Comparison of ENCODE assay signal across 1 cellular context in the genomic region with DNA sequence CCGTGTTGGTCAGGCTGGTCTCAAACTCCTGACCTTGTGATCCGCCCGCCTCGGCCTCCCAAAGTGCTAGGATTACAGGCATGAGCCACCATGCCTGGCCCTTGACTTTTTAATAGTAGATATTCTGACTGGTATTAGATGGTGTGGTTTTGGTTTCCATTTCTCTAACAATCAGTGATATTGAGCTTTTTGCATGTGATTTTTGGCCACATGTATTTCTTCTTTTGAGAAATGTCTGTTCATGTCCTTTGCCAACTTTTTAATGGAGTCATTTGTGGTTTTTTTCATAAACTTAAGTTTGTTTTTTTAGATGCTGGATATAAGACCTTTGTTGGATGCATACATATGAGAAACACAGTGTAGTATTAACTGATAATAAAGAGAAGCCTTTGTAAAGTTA.
TF ChIP-seq lines count a peak whose summit lies in the region.

No MANE protein-coding gene starts in this region.

TF ChIP-seq in GM12878, 131 proteins besides CTCF, POLR2A, EP300 and RAD21 (continued from another document):
- TF ChIP-seq, protein P1, sequence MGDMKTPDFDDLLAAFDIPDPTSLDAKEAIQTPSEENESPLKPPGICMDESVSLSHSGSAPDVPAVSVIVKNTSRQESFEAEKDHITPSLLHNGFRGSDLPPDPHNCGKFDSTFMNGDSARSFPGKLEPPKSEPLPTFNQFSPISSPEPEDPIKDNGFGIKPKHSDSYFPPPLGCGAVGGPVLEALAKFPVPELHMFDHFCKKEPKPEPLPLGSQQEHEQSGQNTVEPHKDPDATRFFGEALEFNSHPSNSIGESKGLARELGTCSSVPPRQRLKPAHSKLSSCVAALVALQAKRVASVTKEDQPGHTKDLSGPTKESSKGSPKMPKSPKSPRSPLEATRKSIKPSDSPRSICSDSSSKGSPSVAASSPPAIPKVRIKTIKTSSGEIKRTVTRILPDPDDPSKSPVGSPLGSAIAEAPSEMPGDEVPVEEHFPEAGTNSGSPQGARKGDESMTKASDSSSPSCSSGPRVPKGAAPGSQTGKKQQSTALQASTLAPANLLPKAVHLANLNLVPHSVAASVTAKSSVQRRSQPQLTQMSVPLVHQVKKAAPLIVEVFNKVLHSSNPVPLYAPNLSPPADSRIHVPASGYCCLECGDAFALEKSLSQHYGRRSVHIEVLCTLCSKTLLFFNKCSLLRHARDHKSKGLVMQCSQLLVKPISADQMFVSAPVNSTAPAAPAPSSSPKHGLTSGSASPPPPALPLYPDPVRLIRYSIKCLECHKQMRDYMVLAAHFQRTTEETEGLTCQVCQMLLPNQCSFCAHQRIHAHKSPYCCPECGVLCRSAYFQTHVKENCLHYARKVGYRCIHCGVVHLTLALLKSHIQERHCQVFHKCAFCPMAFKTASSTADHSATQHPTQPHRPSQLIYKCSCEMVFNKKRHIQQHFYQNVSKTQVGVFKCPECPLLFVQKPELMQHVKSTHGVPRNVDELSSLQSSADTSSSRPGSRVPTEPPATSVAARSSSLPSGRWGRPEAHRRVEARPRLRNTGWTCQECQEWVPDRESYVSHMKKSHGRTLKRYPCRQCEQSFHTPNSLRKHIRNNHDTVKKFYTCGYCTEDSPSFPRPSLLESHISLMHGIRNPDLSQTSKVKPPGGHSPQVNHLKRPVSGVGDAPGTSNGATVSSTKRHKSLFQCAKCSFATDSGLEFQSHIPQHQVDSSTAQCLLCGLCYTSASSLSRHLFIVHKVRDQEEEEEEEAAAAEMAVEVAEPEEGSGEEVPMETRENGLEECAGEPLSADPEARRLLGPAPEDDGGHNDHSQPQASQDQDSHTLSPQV (IDR thresholded peaks at IDR 0.05) = no peak
- TF ChIP-seq, protein P2, sequence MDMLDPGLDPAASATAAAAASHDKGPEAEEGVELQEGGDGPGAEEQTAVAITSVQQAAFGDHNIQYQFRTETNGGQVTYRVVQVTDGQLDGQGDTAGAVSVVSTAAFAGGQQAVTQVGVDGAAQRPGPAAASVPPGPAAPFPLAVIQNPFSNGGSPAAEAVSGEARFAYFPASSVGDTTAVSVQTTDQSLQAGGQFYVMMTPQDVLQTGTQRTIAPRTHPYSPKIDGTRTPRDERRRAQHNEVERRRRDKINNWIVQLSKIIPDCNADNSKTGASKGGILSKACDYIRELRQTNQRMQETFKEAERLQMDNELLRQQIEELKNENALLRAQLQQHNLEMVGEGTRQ (IDR thresholded peaks at IDR 0.05; ENCODE audit: borderline replicate concordance, low read depth, low read length) = no peak
- TF ChIP-seq HDAC2 (IDR thresholded peaks at IDR 0.05) (no peak), NR2F1 (conservative IDR thresholded peaks at IDR 0.05) (no peak), CHD2 (IDR thresholded peaks at IDR 0.05; ENCODE audit: borderline replicate concordance, low read depth, low read length) (no peak), EZH2 (IDR thresholded peaks at IDR 0.05; ENCODE audit: borderline replicate concordance, control insufficient read depth, low read depth, low read length) (no peak), CBX3 (IDR thresholded peaks at IDR 0.05; ENCODE audit: borderline replicate concordance, low read depth) (no peak), RCOR1 (conservative IDR thresholded peaks at IDR 0.05; ENCODE audit: low read depth, low read length) (no peak), ZNF217 (IDR thresholded peaks at IDR 0.05) (no peak)
- TF ChIP-seq, protein P3, sequence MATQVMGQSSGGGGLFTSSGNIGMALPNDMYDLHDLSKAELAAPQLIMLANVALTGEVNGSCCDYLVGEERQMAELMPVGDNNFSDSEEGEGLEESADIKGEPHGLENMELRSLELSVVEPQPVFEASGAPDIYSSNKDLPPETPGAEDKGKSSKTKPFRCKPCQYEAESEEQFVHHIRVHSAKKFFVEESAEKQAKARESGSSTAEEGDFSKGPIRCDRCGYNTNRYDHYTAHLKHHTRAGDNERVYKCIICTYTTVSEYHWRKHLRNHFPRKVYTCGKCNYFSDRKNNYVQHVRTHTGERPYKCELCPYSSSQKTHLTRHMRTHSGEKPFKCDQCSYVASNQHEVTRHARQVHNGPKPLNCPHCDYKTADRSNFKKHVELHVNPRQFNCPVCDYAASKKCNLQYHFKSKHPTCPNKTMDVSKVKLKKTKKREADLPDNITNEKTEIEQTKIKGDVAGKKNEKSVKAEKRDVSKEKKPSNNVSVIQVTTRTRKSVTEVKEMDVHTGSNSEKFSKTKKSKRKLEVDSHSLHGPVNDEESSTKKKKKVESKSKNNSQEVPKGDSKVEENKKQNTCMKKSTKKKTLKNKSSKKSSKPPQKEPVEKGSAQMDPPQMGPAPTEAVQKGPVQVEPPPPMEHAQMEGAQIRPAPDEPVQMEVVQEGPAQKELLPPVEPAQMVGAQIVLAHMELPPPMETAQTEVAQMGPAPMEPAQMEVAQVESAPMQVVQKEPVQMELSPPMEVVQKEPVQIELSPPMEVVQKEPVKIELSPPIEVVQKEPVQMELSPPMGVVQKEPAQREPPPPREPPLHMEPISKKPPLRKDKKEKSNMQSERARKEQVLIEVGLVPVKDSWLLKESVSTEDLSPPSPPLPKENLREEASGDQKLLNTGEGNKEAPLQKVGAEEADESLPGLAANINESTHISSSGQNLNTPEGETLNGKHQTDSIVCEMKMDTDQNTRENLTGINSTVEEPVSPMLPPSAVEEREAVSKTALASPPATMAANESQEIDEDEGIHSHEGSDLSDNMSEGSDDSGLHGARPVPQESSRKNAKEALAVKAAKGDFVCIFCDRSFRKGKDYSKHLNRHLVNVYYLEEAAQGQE (IDR thresholded peaks at IDR 0.05; ENCODE audit: low read depth, low read length) = no peak
